In the genomic region with DNA sequence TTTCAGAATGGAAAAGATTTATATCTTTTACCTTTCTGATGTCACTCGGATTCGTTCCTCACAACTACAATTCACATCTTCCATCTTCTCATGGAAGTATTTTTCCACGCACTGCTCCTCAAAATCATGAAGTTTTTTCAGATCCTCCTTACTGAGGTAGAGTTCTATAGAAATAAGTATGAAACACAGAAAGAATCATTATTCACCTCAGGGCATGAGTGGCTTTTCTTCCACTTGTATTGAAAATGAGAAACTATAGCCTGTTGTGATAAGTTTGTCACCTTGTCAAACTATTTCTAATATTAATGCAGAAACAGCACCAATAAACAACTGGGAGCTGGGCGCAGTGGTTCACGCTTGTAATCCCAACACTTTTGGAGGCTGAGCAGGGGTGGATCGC, we compare ENCODE assay signal across 13 cellular contexts.
"Had no signal": no experiment of that assay in that cellular context is flagged by ENCODE, and none has a peak within 500 bp of the region (broad histone marks: within the 10 kb centered on the region; RNA-seq: fewer than 3 reads in every experiment).

No MANE protein-coding gene starts in this region.

- H3K27ac ChIP-seq: brain microvascular endothelial cell, cardiac muscle cell had no signal

- H3K36me3 Mint-ChIP-seq: activated naive CD8-positive, alpha-beta T cell had no signal

- H3K36me3 ChIP-seq: brain microvascular endothelial cell, cardiac muscle cell had no signal

- ATAC-seq: PC-3 had no signal

- H3K27me3 ChIP-seq: brain microvascular endothelial cell, cardiac muscle cell had no signal

- DNase-seq: activated gamma-delta T cell treated with Interleukin-2 at 50 U/mL for 16 hours, amygdala, NCI-H1105, NCI-H1436, NCI-H510A treated with DMSO at 0.1 percent for 48 hours, SHP77 treated with DMSO at 0.1 percent for 48 hours had no signal

- H3K9me3 Mint-ChIP-seq: T-helper 1 cell treated with Interleukin-12 subunit alpha and Interleukin-12 subunit beta and Interleukin-4 antibody, amounts not matched to agents 30 μg/mL and 1 μg/mL, for 36 hours had no signal

- H3K27ac Mint-ChIP-seq: activated CD8-positive, alpha-beta T cell treated with anti-CD3 and anti-CD28 coated beads, Interleukin-2, amount 10 ng/mL, durations not matched to agents 7 days and 5 days; activated naive CD8-positive, alpha-beta T cell; T-helper 1 cell treated with Interleukin-12 subunit alpha and Interleukin-12 subunit beta and Interleukin-4 antibody, amounts not matched to agents 30 μg/mL and 1 μg/mL, for 36 hours had no signal

- H3K4me3 ChIP-seq: cardiac muscle cell, K562 had no signal

- H3K4me3 Mint-ChIP-seq: activated CD8-positive, alpha-beta T cell treated with anti-CD3 and anti-CD28 coated beads, Interleukin-2, amount 10 ng/mL, durations not matched to agents 7 days and 5 days; activated naive CD8-positive, alpha-beta T cell; T-helper 1 cell treated with Interleukin-12 subunit alpha and Interleukin-12 subunit beta and Interleukin-4 antibody, amounts not matched to agents 30 μg/mL and 1 μg/mL, for 36 hours had no signal
